Comparison of ENCODE assay signal across 33 cellular contexts in the genomic region with DNA sequence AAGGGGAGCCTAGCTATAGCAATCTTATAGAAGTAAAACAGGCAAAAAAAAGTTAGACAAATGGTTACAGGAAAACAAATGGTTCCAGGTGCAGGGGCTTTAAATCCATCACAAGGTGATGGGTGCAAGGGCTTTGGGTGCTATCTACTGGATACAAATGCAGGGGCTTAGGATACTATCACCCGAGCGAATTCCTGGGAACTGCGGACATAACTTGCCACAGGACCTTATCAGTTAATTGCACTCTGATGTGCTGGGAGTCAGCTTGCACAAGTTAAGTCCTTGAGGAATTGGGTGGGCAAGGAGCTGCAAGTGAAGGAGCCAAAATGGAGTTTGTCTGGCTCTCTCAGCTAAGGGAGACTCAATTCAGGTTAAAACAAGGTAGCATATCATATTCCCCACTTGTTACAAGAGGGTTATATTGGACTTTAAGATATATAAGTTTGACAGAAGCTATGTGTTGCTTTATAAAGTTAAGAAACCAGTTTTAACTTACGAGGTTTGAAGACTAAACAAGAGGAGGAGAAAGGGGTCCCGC.
"Had no signal": no experiment of that assay in that cellular context is flagged by ENCODE, and none has a peak within 500 bp of the region (broad histone marks: within the 10 kb centered on the region; RNA-seq: fewer than 3 reads in every experiment).

No MANE protein-coding gene starts in this region.

- DNase-seq: activated B cell treated with CpG ODN at 0.5 μM for 24 hours; activated CD4-positive, alpha-beta memory T cell treated with anti-CD3 and anti-CD28 coated beads for 36 hours; activated CD4-positive, alpha-beta T cell treated with anti-CD3 and anti-CD28 coated beads for 4 hours; activated CD4-positive, alpha-beta T cell treated with anti-CD3 and anti-CD28 coated beads, Interleukin-2, amount 10 ng/mL, durations not matched to agents 24 days and 14 days; activated CD4-positive, alpha-beta T cell treated with anti-CD3 and anti-CD28 coated beads, Interleukin-2, amount 50 U/mL, for 1 hour; activated CD4-positive, alpha-beta T cell treated with anti-CD3 and anti-CD28 coated beads, Interleukin-2, amount 50 U/mL, for 4 hours; activated CD4-positive, CD25-positive, alpha-beta regulatory T cell treated with anti-CD3 and anti-CD28 coated beads, Interleukin-2, amount 50 U/mL, for 72 hours; activated CD8-positive, alpha-beta memory T cell treated with anti-CD3 and anti-CD28 coated beads, Interleukin-2, amount 50 U/mL, for 4 hours; activated CD8-positive, alpha-beta T cell treated with anti-CD3 and anti-CD28 coated beads for 36 hours; activated effector memory CD4-positive, alpha-beta T cell treated with anti-CD3 and anti-CD28 coated beads, Interleukin-2, amount 50 U/mL, for 16 hours; activated gamma-delta T cell treated with Interleukin-2 at 50 U/mL for 16 hours; activated naive CD4-positive, alpha-beta T cell; activated naive CD4-positive, alpha-beta T cell treated with anti-CD3 and anti-CD28 coated beads for 36 hours; activated naive CD4-positive, alpha-beta T cell treated with anti-CD3 and anti-CD28 coated beads, Interleukin-2, amount 50 U/mL, for 16 hours; activated naive CD8-positive, alpha-beta T cell treated with anti-CD3 and anti-CD28 coated beads for 36 hours; activated T-cell treated with anti-CD3 and anti-CD28 coated beads for 4 hours; activated T-cell treated with anti-CD3 and anti-CD28 coated beads, Interleukin-2, amount 50 U/mL, for 1 hour; activated T-cell treated with anti-CD3 and anti-CD28 coated beads, Interleukin-2, amount 50 U/mL, for 4 hours; activated T-cell treated with anti-CD3 and anti-CD28 coated beads, Interleukin-2, amount 50 U/mL, for 72 hours; adrenal gland; amniotic stem cell; aorta; body of pancreas; brain microvascular endothelial cell; central memory CD4-positive, alpha-beta T cell; T-helper 2 cell; T-helper 9 cell had no signal

- H3K9me3 ChIP-seq: adrenal gland, body of pancreas, breast epithelium had no signal

- ATAC-seq: activated CD8-positive, alpha-beta T cell treated with anti-CD3 and anti-CD28 coated beads for 36 hours; activated naive CD4-positive, alpha-beta T cell treated with anti-CD3 and anti-CD28 coated beads, Interleukin-2, amount 50 U/mL, for 72 hours; activated T-cell treated with anti-CD3 and anti-CD28 coated beads, Interleukin-2, amount 50 U/mL, for 4 hours; activated T-cell treated with anti-CD3 and anti-CD28 coated beads, Interleukin-2, amount 50 U/mL, for 72 hours; activated T-helper 17 cell treated with anti-CD3 and anti-CD28 coated beads, Interleukin-2, amount 50 U/mL, for 72 hours; body of pancreas had no signal

- H3K4me1 ChIP-seq: adrenal gland, body of pancreas, breast epithelium had no signal

- H3K4me3 ChIP-seq: adrenal gland, body of pancreas, breast epithelium had no signal

- FAIRE-seq: astrocyte, TTC549 had no signal

- H3K27me3 ChIP-seq: adrenal gland, body of pancreas, brain microvascular endothelial cell, breast epithelium had no signal

- H3K27ac ChIP-seq: adrenal gland, body of pancreas, brain microvascular endothelial cell, breast epithelium, VCaP had no signal

- H3K36me3 ChIP-seq: adrenal gland, brain microvascular endothelial cell, breast epithelium had no signal
